In the genomic region with DNA sequence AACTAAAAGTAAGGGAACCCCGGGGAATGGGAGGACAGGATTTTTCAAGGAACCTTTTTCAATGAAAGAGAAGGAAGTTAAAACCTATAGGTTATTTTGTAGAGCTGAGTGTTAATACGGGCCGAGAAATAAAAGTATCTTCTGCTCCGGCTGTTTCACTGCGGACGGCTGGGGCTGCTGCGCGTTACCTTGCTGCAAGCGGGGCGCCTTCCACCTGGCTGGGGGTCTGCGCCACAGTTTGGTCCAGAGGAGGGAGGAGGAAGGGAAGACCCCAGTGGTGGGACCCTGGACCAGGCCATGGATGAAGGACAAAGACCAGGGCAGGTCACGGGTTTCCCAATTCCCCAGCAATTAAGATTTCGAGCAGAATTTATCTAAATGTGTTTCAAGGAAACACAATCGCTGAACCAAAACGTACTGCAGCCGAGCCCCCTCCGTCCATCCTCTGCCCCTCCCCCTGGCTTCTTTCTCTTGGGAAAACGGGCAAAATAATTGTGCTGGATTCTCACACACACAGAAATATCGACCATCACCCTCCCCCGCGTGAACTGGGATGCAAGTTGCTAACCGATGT, we compare ENCODE assay signal across 22 cellular contexts. TPM values are rescaled to one million over a fixed set of nuclear protein-coding genes. Genes with fewer than 3 reads are reported as not detected.
DNase-seq lines count a peak whose midpoint lies in the region; ATAC-seq, FAIRE-seq and TF ChIP-seq lines count a peak whose summit lies in the region.
"Had no signal": no experiment of that assay in that cellular context is flagged by ENCODE, and none has a peak within 500 bp of the region (broad histone marks: within the 10 kb centered on the region; RNA-seq: fewer than 3 reads in every experiment).

No MANE protein-coding gene starts in this region.

- peaks cover 13% of the 10 kb centered on the region for H3K36me3 Mint-ChIP-seq in activated CD4-positive, alpha-beta T cell treated with anti-CD3 and anti-CD28 coated beads, Interleukin-2, amount 10 ng/mL, durations not matched to agents 24 days and 14 days (ENCODE audit: low read depth)
- H3K36me3 Mint-ChIP-seq in neural crest cell (ENCODE audit: low read depth), result peaks cover 20% of the 10 kb centered on the region

- no peak for TF ChIP-seq CTCF in neural crest cell (conservative IDR thresholded peaks at IDR 0.05)
- TF ChIP-seq CTCF in D721Med (IDR thresholded peaks at IDR 0.05; ENCODE audit: insufficient read depth, missing control alignments), result no peak
- no peak for TF ChIP-seq CTCF in upper lobe of left lung (IDR thresholded peaks at IDR 0.05)

- DNase-seq in activated CD4-positive, alpha-beta T cell treated with anti-CD3 and anti-CD28 coated beads, Interleukin-2, amount 10 ng/mL, durations not matched to agents 24 days and 14 days, result no peak
- DNase-seq in activated CD4-positive, alpha-beta T cell treated with anti-CD3 and anti-CD28 coated beads for 4 hours, result no peak
- DNase-seq in NCI-H1105 (lab: John Stamatoyannopoulos, UW) (peak; percentile 69), neural crest cell (ENCODE audit: low read depth, low spot score) (no peak), D721Med (ENCODE audit: insufficient read length, low spot score) (no peak), upper lobe of left lung (no peak)
- DNase-seq: activated CD4-positive, CD25-positive, alpha-beta regulatory T cell treated with anti-CD3 and anti-CD28 coated beads, Interleukin-2, amount 50 U/mL, for 72 hours; adrenal gland; CD8-positive, alpha-beta T cell; effector memory CD8-positive, alpha-beta T cell; HFFc6; hypothalamus; NCI-H526 treated with DMSO at 0.1 percent for 48 hours; PC-3; SJCRH30; stimulated activated CD4-positive, alpha-beta T cell treated with anti-CD3 and anti-CD28 coated beads, Interleukin-2, amount 100 ng/mL, for 48 hours; T-helper 9 cell had no signal

- H3K27me3 ChIP-seq in upper lobe of left lung, result peaks cover 0 to 85% (median 51%) of the 10 kb centered on the region in 4 donors
- H3K27me3 ChIP-seq: SJCRH30 had no signal

- H3K4me1 ChIP-seq in upper lobe of left lung, result peaks cover 18 to 53% (median 25%) of the 10 kb centered on the region in 4 donors
- H3K4me1 ChIP-seq: SJCRH30 had no signal

- TF ChIP-seq POLR2A in upper lobe of left lung (IDR thresholded peaks at IDR 0.05), result no peak

- intact Hi-C loops in activated CD4-positive, alpha-beta T cell treated with anti-CD3 and anti-CD28 coated beads, Interleukin-2, amount 10 ng/mL, durations not matched to agents 24 days and 14 days (cut with micrococcal nuclease), result loop anchor here (2.0 to 10.0 kb wide), 4 partner anchors 15 to 955 kb away; a partner anchor contains a TSS

- ATAC-seq in upper lobe of left lung (ENCODE audit: low FRiP score in 2 of 2), result no peak
- no peak for ATAC-seq in HG03571 (IDR thresholded peaks at IDR 0.05; ENCODE audit: unreplicated experiment)
- ATAC-seq: CD8-positive, alpha-beta T cell; effector memory CD8-positive, alpha-beta T cell; PC-3 had no signal

- no peaks in the 10 kb centered on the region for H3K9me3 ChIP-seq in upper lobe of left lung
- H3K9me3 ChIP-seq: adrenal gland, SJCRH30 had no signal

- H3K9me3 Mint-ChIP-seq in activated CD4-positive, alpha-beta T cell treated with anti-CD3 and anti-CD28 coated beads, Interleukin-2, amount 10 ng/mL, durations not matched to agents 24 days and 14 days, result peaks cover 18% of the 10 kb centered on the region
- H3K9me3 Mint-ChIP-seq in neural crest cell, result no peaks in the 10 kb centered on the region
- H3K9me3 Mint-ChIP-seq: CD8-positive, alpha-beta T cell; effector memory CD8-positive, alpha-beta T cell had no signal

- H3K4me3 ChIP-seq in upper lobe of left lung, result no peak overlapping the region
- H3K4me3 ChIP-seq: adrenal gland, SJCRH30 had no signal

- no peaks in the 10 kb centered on the region for H3K36me3 ChIP-seq in upper lobe of left lung
- H3K36me3 ChIP-seq: adrenal gland, SJCRH30 had no signal

- peak overlapping the region; percentile 43 for H3K27ac Mint-ChIP-seq in activated CD4-positive, alpha-beta T cell treated with anti-CD3 and anti-CD28 coated beads, Interleukin-2, amount 10 ng/mL, durations not matched to agents 24 days and 14 days
- peak overlapping the region; percentile 62 for H3K27ac Mint-ChIP-seq in neural crest cell (ENCODE audit: unreplicated experiment)
- H3K27ac Mint-ChIP-seq: CD8-positive, alpha-beta T cell; HFFc6 had no signal

- peaks cover 64% of the 10 kb centered on the region for H3K27me3 Mint-ChIP-seq in activated CD4-positive, alpha-beta T cell treated with anti-CD3 and anti-CD28 coated beads, Interleukin-2, amount 10 ng/mL, durations not matched to agents 24 days and 14 days
- H3K27me3 Mint-ChIP-seq in neural crest cell (ENCODE audit: low read depth), result peaks cover 61% of the 10 kb centered on the region

- no peak overlapping the region for H3K4me3 Mint-ChIP-seq in activated CD4-positive, alpha-beta T cell treated with anti-CD3 and anti-CD28 coated beads, Interleukin-2, amount 10 ng/mL, durations not matched to agents 24 days and 14 days
- H3K4me3 Mint-ChIP-seq in neural crest cell, result peak overlapping the region; percentile 88
- H3K4me3 Mint-ChIP-seq: effector memory CD8-positive, alpha-beta T cell; HFFc6 had no signal

- peak overlapping the region; percentile 10 for H3K27ac ChIP-seq in cingulate gyrus (ENCODE audit: low read depth, low read length)
- no peak overlapping the region for H3K27ac ChIP-seq in upper lobe of left lung
- H3K27ac ChIP-seq: adrenal gland, SJCRH30 had no signal

- no peaks in the 10 kb centered on the region for H3K4me1 Mint-ChIP-seq in activated CD4-positive, alpha-beta T cell treated with anti-CD3 and anti-CD28 coated beads, Interleukin-2, amount 10 ng/mL, durations not matched to agents 24 days and 14 days
- H3K4me1 Mint-ChIP-seq in neural crest cell, result peaks cover 59% of the 10 kb centered on the region

- no peak for FAIRE-seq in D721Med (lab: Jason Lieb, UNC)
- FAIRE-seq: HTR-8/SVneo had no signal

- 10 to 15% methylated on average over 22 of the region's 22 CpGs for WGBS in upper lobe of left lung, 2 donors

- TF ChIP-seq EP300 in upper lobe of left lung (IDR thresholded peaks at IDR 0.05), result no peak

RNA-seq across cellular contexts. Expression of a gene that starts 2.9 kb away (rescaled TPM):
- total RNA-seq in activated CD4-positive, alpha-beta T cell treated with anti-CD3 and anti-CD28 coated beads, Interleukin-2, amount 10 ng/mL, durations not matched to agents 24 days and 14 days, result not detected in 2 replicates
- total RNA-seq in neural crest cell (41.2 and 41.4 TPM in 2 replicates), upper lobe of left lung (not detected)
- total RNA-seq: adrenal gland; cardiac septum; CD8-positive, alpha-beta T cell; HFFc6; osteocyte; PC-3; SJCRH30 had no signal

Comparison
In these comparisons a context has a peak if more than half of its experiments do, and no peak if none do; other contexts are left out.
1. RNA of a gene that starts 2.9 kb away (total RNA-seq): 41.2 to 41.4 TPM in neural crest cell; not detected in activated CD4-positive, alpha-beta T cell treated with anti-CD3 and anti-CD28 coated beads, Interleukin-2, amount 10 ng/mL, durations not matched to agents 24 days and 14 days and not detected in upper lobe of left lung; every median in the first group is over 10 times any median in the second.